19 cellular contexts compared by ENCODE assay signal in genomic region chr12:58860050-58860787, GRCh38.
A peak's percentile ranks its signal among the peaks of the same experiment; 100 is the strongest.
DNase-seq lines count a peak whose midpoint lies in the region; ATAC-seq and TF ChIP-seq lines count a peak whose summit lies in the region.
"Had no signal": no experiment of that assay in that cellular context is flagged by ENCODE, and none has a peak within 500 bp of the region (broad histone marks: within the 10 kb centered on the region; RNA-seq: fewer than 3 reads in every experiment).

No MANE protein-coding gene starts in this region.

- peaks cover 3% of the 10 kb centered on the region for H3K9me3 Mint-ChIP-seq in CD8-positive, alpha-beta T cell

- CTCF ChIA-PET in CD8-positive, alpha-beta T cell (lab: Charles Lee), result no interaction called here

- TF ChIP-seq POLR2A in stomach (IDR thresholded peaks at IDR 0.05) (no peak), esophagus squamous epithelium (IDR thresholded peaks at IDR 0.05) (no peak)

- POLR2A ChIA-PET in CD8-positive, alpha-beta T cell (lab: Charles Lee), result no interaction called here

- ATAC-seq in CD8-positive, alpha-beta T cell, result no peak
- no peak for ATAC-seq in HG03135 (IDR thresholded peaks at IDR 0.05; ENCODE audit: unreplicated experiment)
- ATAC-seq: SK-N-SH treated with all-trans-retinoic acid at 6 μM for 48 hours had no signal

- intact Hi-C loops in colonic mucosa (cut with DNase I) (no loop called here), stomach (cut with DNase I; ENCODE audit: low total_unique reads) (no loop called here), esophagus squamous epithelium (cut with DNase I) (no loop called here)
- intact Hi-C loops in CD8-positive, alpha-beta T cell (cut with DNase I, micrococcal nuclease), result no loop called here

- no peaks in the 10 kb centered on the region for H3K4me1 Mint-ChIP-seq in CD8-positive, alpha-beta T cell (ENCODE audit: low read depth)
- H3K4me1 Mint-ChIP-seq: CD8-positive, alpha-beta memory T cell had no signal

- TF ChIP-seq CTCF in colonic mucosa (IDR thresholded peaks at IDR 0.05), result no peak
- no peak for TF ChIP-seq CTCF in liver (IDR thresholded peaks at IDR 0.05; ENCODE audit: low read depth, low read length, missing input control)
- TF ChIP-seq CTCF in stomach (IDR thresholded peaks at IDR 0.05), result no peak
- no peak for TF ChIP-seq CTCF in esophagus squamous epithelium (IDR thresholded peaks at IDR 0.05)
- no peak for TF ChIP-seq CTCF in CD8-positive, alpha-beta T cell (IDR thresholded peaks at IDR 0.05)

- H3K27me3 ChIP-seq in colonic mucosa (no peaks in the 10 kb centered on the region), liver (ENCODE audit: control insufficient read depth in 4 of 4, insufficient read depth in 4 of 4, low read length in 3 of 4) (no peaks in the 10 kb centered on the region), stomach (no peaks in the 10 kb centered on the region), esophagus squamous epithelium (no peaks in the 10 kb centered on the region)
- H3K27me3 ChIP-seq in CD8-positive, alpha-beta T cell (ENCODE audit: insufficient read depth, low read length), result no peaks in the 10 kb centered on the region
- H3K27me3 ChIP-seq: BLaER1 treated with 17β-estradiol and CSF1 and Interleukin-3, amounts not matched to agents 10 nM and 100 nM had no signal

- H3K27me3 Mint-ChIP-seq in CD8-positive, alpha-beta T cell (ENCODE audit: low read depth), result no peaks in the 10 kb centered on the region
- H3K27me3 Mint-ChIP-seq: CD8-positive, alpha-beta memory T cell had no signal

- no peak overlapping the region for H3K4me3 Mint-ChIP-seq in CD8-positive, alpha-beta T cell
- H3K4me3 Mint-ChIP-seq: CD8-positive, alpha-beta memory T cell had no signal

- H3K9me3 ChIP-seq in colonic mucosa (no peaks in the 10 kb centered on the region), liver (ENCODE audit: control insufficient read depth in 4 of 4, low read length in 3 of 4) (no peaks in the 10 kb centered on the region), stomach (no peaks in the 10 kb centered on the region), esophagus squamous epithelium (no peaks in the 10 kb centered on the region)
- no peaks in the 10 kb centered on the region for H3K9me3 ChIP-seq in CD8-positive, alpha-beta T cell (ENCODE audit: low read length)

- H3K4me1 ChIP-seq in colonic mucosa (no peaks in the 10 kb centered on the region), liver (ENCODE audit: control insufficient read depth in 4 of 4, insufficient read depth in 4 of 4, low read length in 3 of 4) (peaks cover 0 to 3% (median 0%) of the 10 kb centered on the region in 4 donors), stomach (peaks cover 0 to 36% (median 3%) of the 10 kb centered on the region in 4 donors), esophagus squamous epithelium (peaks cover 0 to 28% (median 6%) of the 10 kb centered on the region in 3 donors)
- H3K4me1 ChIP-seq in CD8-positive, alpha-beta T cell (ENCODE audit: insufficient read depth, low read length), result no peaks in the 10 kb centered on the region
- H3K4me1 ChIP-seq: BLaER1 treated with 17β-estradiol and CSF1 and Interleukin-3, amounts not matched to agents 10 nM and 100 nM had no signal

- DNase-seq in NCI-H69 (lab: John Stamatoyannopoulos, UW) (peak; percentile 56), colonic mucosa (no peak), stomach (peak; percentile 38), esophagus squamous epithelium (lab: John Stamatoyannopoulos, UW) (no peak)
- DNase-seq in CD8-positive, alpha-beta T cell, result no peak
- DNase-seq: CD8-positive, alpha-beta memory T cell; DMS79; H7; KBM-7; NCI-H1105 treated with DMSO at 0.1 percent for 48 hours; NCI-H1694; NCI-H2081 treated with DMSO at 0.1 percent for 48 hours; NCI-H446 treated with DMSO at 0.1 percent for 48 hours; NCI-H748 treated with DMSO at 0.1 percent for 48 hours; SHP77 treated with DMSO at 0.1 percent for 48 hours had no signal

- H3K9ac ChIP-seq in colonic mucosa (ENCODE audit: low read depth in 2 of 2, low read length in 2 of 2) (no peak overlapping the region), liver (ENCODE audit: low read depth in 1 of 2, low read length in 2 of 2) (no peak overlapping the region)
- H3K9ac ChIP-seq: BLaER1 treated with 17β-estradiol and CSF1 and Interleukin-3, amounts not matched to agents 10 nM and 100 nM had no signal

- H3K27ac Mint-ChIP-seq in CD8-positive, alpha-beta T cell, result no peak overlapping the region
- H3K27ac Mint-ChIP-seq: CD8-positive, alpha-beta memory T cell had no signal

- no peak overlapping the region for H3K4me3 ChIP-seq in colonic mucosa
- no peak overlapping the region for H3K4me3 ChIP-seq in liver (ENCODE audit: low read depth in 1 of 3, low read length in 3 of 3)
- no peak overlapping the region for H3K4me3 ChIP-seq in stomach
- no peak overlapping the region for H3K4me3 ChIP-seq in esophagus squamous epithelium
- H3K4me3 ChIP-seq in CD8-positive, alpha-beta T cell (ENCODE audit: low read depth, low read length), result no peak overlapping the region
- H3K4me3 ChIP-seq: BLaER1 treated with 17β-estradiol and CSF1 and Interleukin-3, amounts not matched to agents 10 nM and 100 nM had no signal

- H3K27ac ChIP-seq in colonic mucosa, result peak overlapping the region; percentile 44
- no peak overlapping the region for H3K27ac ChIP-seq in liver (ENCODE audit: low read depth in 1 of 2, low read length in 2 of 2)
- H3K27ac ChIP-seq in stomach, result peak overlapping the region in 4 of 5 donors; percentile 30 to 73 (median 54)
- H3K27ac ChIP-seq in esophagus squamous epithelium, result no peak overlapping the region
- no peak overlapping the region for H3K27ac ChIP-seq in CD8-positive, alpha-beta T cell (ENCODE audit: low read depth, low read length)
- H3K27ac ChIP-seq: BLaER1 treated with 17β-estradiol and CSF1 and Interleukin-3, amounts not matched to agents 10 nM and 100 nM had no signal

- 81% methylated on average over 8 of the region's 8 CpGs for WGBS in liver
- WGBS in stomach, 5 donors, result 46 to 71% (median 61%) methylated on average over 5 to 8 of the region's 8 CpGs
- WGBS in esophagus squamous epithelium, 2 donors, result 81 to 90% methylated on average over 6 of the region's 8 CpGs

- TF ChIP-seq EP300 in stomach (IDR thresholded peaks at IDR 0.05), result no peak

- H3K36me3 ChIP-seq in colonic mucosa, result no peaks in the 10 kb centered on the region
- no peaks in the 10 kb centered on the region for H3K36me3 ChIP-seq in liver (ENCODE audit: control insufficient read depth in 4 of 4, insufficient read depth in 3 of 4, low read depth in 1 of 4, low read length in 3 of 4)
- H3K36me3 ChIP-seq in stomach, result no peaks in the 10 kb centered on the region
- H3K36me3 ChIP-seq in esophagus squamous epithelium, result peaks cover 0 to 2% (median 0%) of the 10 kb centered on the region in 3 donors
- H3K36me3 ChIP-seq in CD8-positive, alpha-beta T cell (ENCODE audit: insufficient read depth, low read length), result no peaks in the 10 kb centered on the region
- H3K36me3 ChIP-seq: BLaER1 treated with 17β-estradiol and CSF1 and Interleukin-3, amounts not matched to agents 10 nM and 100 nM had no signal

- H3K36me3 Mint-ChIP-seq in CD8-positive, alpha-beta T cell, result no peaks in the 10 kb centered on the region
- H3K36me3 Mint-ChIP-seq: CD8-positive, alpha-beta memory T cell had no signal

- no peak for TF ChIP-seq RAD21 in liver (IDR thresholded peaks at IDR 0.05)

TF ChIP-seq in liver, 16 proteins besides CTCF, POLR2A, EP300 and RAD21:
- TF ChIP-seq YY1 (IDR thresholded peaks at IDR 0.05), result no peak
- peak; percentile 12 to 76 for TF ChIP-seq HNF4A (conservative IDR thresholded peaks at IDR 0.05)
- TF ChIP-seq HNF4G (IDR thresholded peaks at IDR 0.05), result no peak
- TF ChIP-seq SP1 (IDR thresholded peaks at IDR 0.05), result peak; percentile 6

Comparison
In these comparisons a context has a peak if more than half of its experiments do, and no peak if none do; other contexts are left out.
1. DNase-seq: peak in NCI-H69 (single experiment) and stomach (single experiment); none in colonic mucosa (single experiment), esophagus squamous epithelium (single experiment) and CD8-positive, alpha-beta T cell (0 of 7).
2. H3K27ac ChIP-seq: peak in colonic mucosa (single experiment) and stomach (4 of 5); none in liver (0 of 2), esophagus squamous epithelium (0 of 4) and CD8-positive, alpha-beta T cell (single experiment).